Comparison of ENCODE assay signal across 1 cellular context in genomic region chrX:153907456-153907855, GRCh38.
TF ChIP-seq lines count a peak whose summit lies in the region.

No MANE protein-coding gene starts in this region.

TF ChIP-seq in GM12878, 131 proteins besides CTCF, POLR2A, EP300 and RAD21:
- TF ChIP-seq MYB (IDR thresholded peaks at IDR 0.05; ENCODE audit: borderline replicate concordance, low read depth, low read length), result no peak
- TF ChIP-seq HCFC1 (IDR thresholded peaks at IDR 0.05; ENCODE audit: low read length), result no peak
- TF ChIP-seq MXI1 (IDR thresholded peaks at IDR 0.05; ENCODE audit: low read depth, low read length), result no peak
- TF ChIP-seq SRF (IDR thresholded peaks at IDR 0.05; ENCODE audit: low read depth in 2 of 2, low read length in 2 of 2), result no peak
- TF ChIP-seq MTA3 (IDR thresholded peaks at IDR 0.05; ENCODE audit: borderline replicate concordance, low read length), result no peak
- no peak for TF ChIP-seq SMAD5 (IDR thresholded peaks at IDR 0.05; ENCODE audit: low read depth)
- no peak for TF ChIP-seq RUNX3 (IDR thresholded peaks at IDR 0.05; ENCODE audit: low read length)
- TF ChIP-seq IKZF2 (IDR thresholded peaks at IDR 0.05), result no peak
- TF ChIP-seq IRF4 (IDR thresholded peaks at IDR 0.05; ENCODE audit: low read depth, low read length), result no peak
- no peak for TF ChIP-seq USF2 (IDR thresholded peaks at IDR 0.05; ENCODE audit: borderline replicate concordance, low read depth, low read length)
- no peak for TF ChIP-seq CREB1 (IDR thresholded peaks at IDR 0.05; ENCODE audit: low read depth)
